ENCODE assay signal across 10 cellular contexts in genomic region chr4:83219344-83219990, GRCh38.
A peak's percentile ranks its signal among the peaks of the same experiment; 100 is the strongest.
DNase-seq lines count a peak whose midpoint lies in the region; ATAC-seq, FAIRE-seq and TF ChIP-seq lines count a peak whose summit lies in the region.
"Had no signal": no experiment of that assay in that cellular context is flagged by ENCODE, and none has a peak within 500 bp of the region (broad histone marks: within the 10 kb centered on the region; RNA-seq: fewer than 3 reads in every experiment).

No MANE protein-coding gene starts in this region.

- intact Hi-C loops in Caco-2 (cut with micrococcal nuclease; ENCODE audit: unreplicated experiment) = no loop called here

- H3K27me3 Mint-ChIP-seq in central memory CD8-positive, alpha-beta T cell = no peaks in the 10 kb centered on the region
- H3K27me3 Mint-ChIP-seq in osteocyte (ENCODE audit: unreplicated experiment) (no peaks in the 10 kb centered on the region), Caco-2 (ENCODE audit: insufficient read depth, unreplicated experiment) (no peaks in the 10 kb centered on the region)

- POLR2A ChIA-PET in Caco-2 (lab: Charles Lee) = no interaction called here

- H3K36me3 ChIP-seq in SJSA1 (no peaks in the 10 kb centered on the region), Caco-2 (ENCODE audit: control insufficient read depth, insufficient read depth, low read length) (no peaks in the 10 kb centered on the region)

- no peak for FAIRE-seq in H54 (lab: Jason Lieb, UNC)
- FAIRE-seq: A549 had no signal

- H3K4me1 ChIP-seq in SJSA1 (replicated peaks) (peaks cover 57% of the 10 kb centered on the region), Caco-2 (no peaks in the 10 kb centered on the region)
- H3K4me1 ChIP-seq: A549 had no signal

- peak overlapping the region; percentile 81 for H3K27ac ChIP-seq in SJSA1
- H3K27ac ChIP-seq: A549, SK-N-MC had no signal

- no peaks in the 10 kb centered on the region for H3K9me3 Mint-ChIP-seq in central memory CD8-positive, alpha-beta T cell
- H3K9me3 Mint-ChIP-seq in osteocyte (ENCODE audit: unreplicated experiment) (no peaks in the 10 kb centered on the region), Caco-2 (ENCODE audit: unreplicated experiment) (no peaks in the 10 kb centered on the region)

- H3K4me3 ChIP-seq in SJSA1 = no peak overlapping the region
- H3K4me3 ChIP-seq in Caco-2 (ENCODE audit: low read depth, low read length) = no peak overlapping the region
- H3K4me3 ChIP-seq: A549, SK-N-MC had no signal

- TF ChIP-seq CTCF in osteocyte (IDR thresholded peaks at IDR 0.05) (no peak), Caco-2 (IDR thresholded peaks at IDR 0.05; ENCODE audit: insufficient read depth in 1 of 2, low read depth in 1 of 2, low read length in 1 of 2, severe bottlenecking in 1 of 2, unreplicated experiment in 1 of 2) (no peak)

- H3K27me3 ChIP-seq in SJSA1 (replicated peaks) = no peaks in the 10 kb centered on the region
- no peaks in the 10 kb centered on the region for H3K27me3 ChIP-seq in Caco-2 (replicated peaks; ENCODE audit: control insufficient read depth, insufficient read depth, low read length)

- CTCF ChIA-PET in Caco-2 (lab: Charles Lee) = no interaction called here

- no peak for TF ChIP-seq POLR2A in H54 (IDR thresholded peaks at IDR 0.05; ENCODE audit: low read depth, low read length)

- BruUV-seq in Caco-2 (replicated peaks; lab: Mats Ljungman, UMichigan) = no TSS peak

- H3K36me3 Mint-ChIP-seq in central memory CD8-positive, alpha-beta T cell (ENCODE audit: insufficient read depth) = peaks cover 7% of the 10 kb centered on the region
- H3K36me3 Mint-ChIP-seq in osteocyte (ENCODE audit: unreplicated experiment) (no peaks in the 10 kb centered on the region), Caco-2 (ENCODE audit: insufficient read depth, unreplicated experiment) (no peaks in the 10 kb centered on the region)

- H3K4me1 Mint-ChIP-seq in central memory CD8-positive, alpha-beta T cell = peaks cover 71% of the 10 kb centered on the region
- H3K4me1 Mint-ChIP-seq in osteocyte (ENCODE audit: unreplicated experiment) = peaks cover 9% of the 10 kb centered on the region
- no peaks in the 10 kb centered on the region for H3K4me1 Mint-ChIP-seq in Caco-2 (ENCODE audit: low read depth, unreplicated experiment)

- H3K9me3 ChIP-seq in SJSA1 (replicated peaks) = no peaks in the 10 kb centered on the region
- no peaks in the 10 kb centered on the region for H3K9me3 ChIP-seq in Caco-2
- H3K9me3 ChIP-seq: A549 had no signal

- H3K27ac Mint-ChIP-seq in central memory CD8-positive, alpha-beta T cell (ENCODE audit: low read depth) = peak overlapping the region; percentile 68
- H3K27ac Mint-ChIP-seq in osteocyte (ENCODE audit: unreplicated experiment) (no peak overlapping the region), Caco-2 (ENCODE audit: unreplicated experiment) (no peak overlapping the region)

- DNase-seq in NCI-H1417 (lab: John Stamatoyannopoulos, UW) (peak; percentile 68 to 90 (median 72)), NCI-H1417 treated with DMSO at 0.1 percent for 48 hours (lab: John Stamatoyannopoulos, UW) (no peak), SJSA1 (ENCODE audit: low read depth in 1 of 2, low spot score in 2 of 2) (peak; percentile 54 to 59), osteocyte (ENCODE audit: extremely low spot score, unreplicated experiment) (peak; percentile 38), H54 (ENCODE audit: insufficient read length, low spot score) (no peak), Caco-2 (no peak)
- no peak for DNase-seq in central memory CD8-positive, alpha-beta T cell (ENCODE audit: low spot score in 2 of 2)

- H3K4me3 Mint-ChIP-seq in central memory CD8-positive, alpha-beta T cell = peak overlapping the region; percentile 58
- no peak overlapping the region for H3K4me3 Mint-ChIP-seq in osteocyte (ENCODE audit: unreplicated experiment)
- no peak overlapping the region for H3K4me3 Mint-ChIP-seq in Caco-2 (ENCODE audit: unreplicated experiment)

- no peak for ATAC-seq in central memory CD8-positive, alpha-beta T cell (replicated peaks; ENCODE audit: extremely low read depth, poor library complexity, severe bottlenecking)
- ATAC-seq in GM19035 (IDR thresholded peaks at IDR 0.05; ENCODE audit: unreplicated experiment) = no peak
- ATAC-seq: A549 had no signal

Comparison
In these comparisons a context has a peak if more than half of its experiments do, and no peak if none do; other contexts are left out.
1. DNase-seq: peak in NCI-H1417 (3 of 3), SJSA1 (2 of 2) and osteocyte (single experiment); none in NCI-H1417 treated with DMSO at 0.1 percent for 48 hours (single experiment), central memory CD8-positive, alpha-beta T cell (0 of 2), H54 (single experiment) and Caco-2 (0 of 2).